Comparison of ENCODE assay signal across 10 cellular contexts in genomic region chr11:2913029-2913431, GRCh38. TPM values are rescaled to one million over a fixed set of nuclear protein-coding genes. Genes with fewer than 3 reads are reported as not detected.
DNase-seq lines count a peak whose midpoint lies in the region; ATAC-seq and TF ChIP-seq lines count a peak whose summit lies in the region.
"Had no signal": no experiment of that assay in that cellular context is flagged by ENCODE, and none has a peak within 500 bp of the region (broad histone marks: within the 10 kb centered on the region; RNA-seq: fewer than 3 reads in every experiment).

No MANE protein-coding gene starts in this region.

- H3K36me3 ChIP-seq in GM23248 (ENCODE audit: low read depth) (no peaks in the 10 kb centered on the region), gastrocnemius medialis (no peaks in the 10 kb centered on the region)

- H3F3A ChIP-seq in GM23248 (ENCODE audit: insufficient read depth) = no peaks in the 10 kb centered on the region

- no peaks in the 10 kb centered on the region for H3K79me2 ChIP-seq in GM23248 (ENCODE audit: insufficient read depth)

- no peak for TF ChIP-seq CTCF in VCaP (conservative IDR thresholded peaks at IDR 0.05)
- no peak for TF ChIP-seq CTCF in gastrocnemius medialis (IDR thresholded peaks at IDR 0.05 in 4 of 5, conservative IDR thresholded peaks at IDR 0.05 in 1 of 5)

- no peaks in the 10 kb centered on the region for H3K27me3 ChIP-seq in GM23248 (replicated peaks; ENCODE audit: insufficient read depth)
- peaks cover 10 to 15% (median 15%) of the 10 kb centered on the region in 3 donors for H3K27me3 ChIP-seq in gastrocnemius medialis

- no peak overlapping the region for H2AFZ ChIP-seq in GM23248

- TF ChIP-seq POLR2A in gastrocnemius medialis (IDR thresholded peaks at IDR 0.05) = no peak

- H3K4me1 ChIP-seq in GM23248 (ENCODE audit: insufficient read depth) (peaks cover 13% of the 10 kb centered on the region), gastrocnemius medialis (no peaks in the 10 kb centered on the region)

- H3K27ac ChIP-seq in GM23248 (no peak overlapping the region), VCaP (peak overlapping the region; percentile 91), skin epidermis (peak overlapping the region in 17 of 21 experiments; percentile 19 to 85 (median 70)), gastrocnemius medialis (no peak overlapping the region)

- no peaks in the 10 kb centered on the region for H3K9me3 ChIP-seq in GM23248 (ENCODE audit: low read depth)
- no peaks in the 10 kb centered on the region for H3K9me3 ChIP-seq in gastrocnemius medialis

- WGBS in GM23248 (ENCODE audit: low coverage in 1 of 2, low lambda C conversion rate in 2 of 2, missing lambda C conversion rate in 2 of 2), 2 experiments = 66 to 70% methylated on average over 10 to 12 of the region's 12 CpGs

- intact Hi-C loops in gastrocnemius medialis (cut with DNase I; ENCODE audit: low total_unique reads) = no loop called here

- ATAC-seq in gastrocnemius medialis (no peak), GM18511 (IDR thresholded peaks at IDR 0.05; ENCODE audit: unreplicated experiment) (no peak)

- H3K4me3 ChIP-seq in GM23248 (no peak overlapping the region), skin epidermis (no peak overlapping the region), gastrocnemius medialis (no peak overlapping the region)

- no peaks in the 10 kb centered on the region for H4K20me1 ChIP-seq in GM23248 (ENCODE audit: insufficient read depth)

- H3K4me2 ChIP-seq in GM23248 (ENCODE audit: unreplicated experiment) = no peak overlapping the region

- in situ Hi-C loops in GM23248 (cut with MboI) = no loop called here
- in situ Hi-C loops in gastrocnemius medialis (cut with MboI; ENCODE audit: low sequenced_read_pairs in 4 of 4) = no loop called here

- H3K9me2 ChIP-seq in GM23248 (ENCODE audit: insufficient read depth) = no peaks in the 10 kb centered on the region

- H3K9ac ChIP-seq in GM23248 = no peak overlapping the region

- DNase-seq in GM23248 (peak; percentile 71), glomerular visceral epithelial cell (ENCODE audit: extremely low spot score) (peak; percentile 36), 8988T (no peak), gastrocnemius medialis (no peak), NCI-H1694 treated with DMSO at 0.1 percent for 48 hours (lab: John Stamatoyannopoulos, UW) (no peak)
- DNase-seq: activated CD4-positive, CD25-positive, alpha-beta regulatory T cell treated with anti-CD3 and anti-CD28 coated beads, Interleukin-2, amount 50 U/mL, for 72 hours had no signal

RNA-seq across cellular contexts. Expression of gene PHLDA2, which starts 16.2 kb away (rescaled TPM):
- 11.7 and 16.8 TPM in 2 replicates for total RNA-seq in GM23248 (2014; rRNA removed; shearing (Covaris generic))
- 64.4 and 66.0 TPM in 2 replicates for polyA plus RNA-seq in GM23248 (2016; fragmentation: Nextera tagmentation; extraction: Ambion mirVana)
- total RNA-seq in gastrocnemius medialis = 1 to 10 TPM in 1 of 4 donors, not detected in 3; 1.4 TPM
- total RNA-seq: skeletal muscle tissue had no signal

RNA-seq across cellular contexts. Expression of gene CDKN1C, which starts 27.5 kb away (rescaled TPM):
- total RNA-seq in GM23248 (2014; rRNA removed; shearing (Covaris generic)) = 0.43 TPM in 1 of 2 replicates, not detected in the other
- 0.38 and 1.2 TPM in 2 replicates for polyA plus RNA-seq in GM23248 (2016; fragmentation: Nextera tagmentation; extraction: Ambion mirVana)
- 10 to 100 TPM; 22.0 to 56.9 (median 38.5) TPM for total RNA-seq in gastrocnemius medialis

Comparison
In these comparisons a context has a peak if more than half of its experiments do, and no peak if none do; other contexts are left out.
1. DNase-seq: peak in GM23248 (single experiment) and glomerular visceral epithelial cell (single experiment); none in 8988T (single experiment), gastrocnemius medialis (0 of 2) and NCI-H1694 treated with DMSO at 0.1 percent for 48 hours (single experiment).
2. H3K27ac ChIP-seq: peak in VCaP (single experiment) and skin epidermis (17 of 21); none in GM23248 (single experiment) and gastrocnemius medialis (0 of 4).
3. RNA of gene CDKN1C, which starts 27.5 kb away (total RNA-seq): 22.0 to 56.9 TPM in gastrocnemius medialis; 0.43 TPM in GM23248; every median in the first group is over 10 times any median in the second.